Comparison of ENCODE assay signal across 8 cellular contexts in genomic region chrX:101057095-101057714, GRCh38. TPM values are rescaled to one million over a fixed set of nuclear protein-coding genes. Genes with fewer than 3 reads are reported as not detected.
DNase-seq lines count a peak whose midpoint lies in the region; ATAC-seq, FAIRE-seq and TF ChIP-seq lines count a peak whose summit lies in the region.

No MANE protein-coding gene starts in this region.

- WGBS in heart left ventricle, 4 donors: 56 to 79% (median 72%) methylated on average over 3 of the region's 3 CpGs

- ATAC-seq in HG03159 (IDR thresholded peaks at IDR 0.05; ENCODE audit: unreplicated experiment): peak; percentile 94
- ATAC-seq in heart left ventricle: no peak

- peaks cover 0 to 4% (median 0%) of the 10 kb centered on the region in 9 donors for H3K27me3 ChIP-seq in heart left ventricle

- TF ChIP-seq CTCF in heart left ventricle (IDR thresholded peaks at IDR 0.05): no peak

- POLR2A ChIA-PET in HEK293T (lab: Yijun Ruan, JAX): interaction anchor here (2.1 kb wide), 1 partner anchor 41 kb away, joined by 7 read pairs; the partner anchor contains the start of gene CENPI

- peaks cover 13% of the 10 kb centered on the region for H3K4me1 Mint-ChIP-seq in T-helper 1 cell treated with Interleukin-12 subunit alpha and Interleukin-12 subunit beta and Interleukin-4 antibody, amounts not matched to agents 30 μg/mL and 1 μg/mL, for 36 hours (ENCODE audit: low read depth)

- no peaks in the 10 kb centered on the region for H3K4me1 ChIP-seq in heart left ventricle

- H3K4me3 Mint-ChIP-seq in T-helper 1 cell treated with Interleukin-12 subunit alpha and Interleukin-12 subunit beta and Interleukin-4 antibody, amounts not matched to agents 30 μg/mL and 1 μg/mL, for 36 hours: no peak overlapping the region

- no peaks in the 10 kb centered on the region for H3K27me3 Mint-ChIP-seq in T-helper 1 cell treated with Interleukin-12 subunit alpha and Interleukin-12 subunit beta and Interleukin-4 antibody, amounts not matched to agents 30 μg/mL and 1 μg/mL, for 36 hours (ENCODE audit: low read depth)

- H3K9me3 Mint-ChIP-seq in T-helper 1 cell treated with Interleukin-12 subunit alpha and Interleukin-12 subunit beta and Interleukin-4 antibody, amounts not matched to agents 30 μg/mL and 1 μg/mL, for 36 hours: no peaks in the 10 kb centered on the region

- H3K27ac Mint-ChIP-seq in T-helper 1 cell treated with Interleukin-12 subunit alpha and Interleukin-12 subunit beta and Interleukin-4 antibody, amounts not matched to agents 30 μg/mL and 1 μg/mL, for 36 hours: peak overlapping the region; percentile 62

- CTCF ChIA-PET in HEK293T (lab: Yijun Ruan, JAX): no interaction called here

- no peak for TF ChIP-seq POLR2A in heart left ventricle (IDR thresholded peaks at IDR 0.05)

- peaks cover 3% of the 10 kb centered on the region for H3K36me3 Mint-ChIP-seq in T-helper 1 cell treated with Interleukin-12 subunit alpha and Interleukin-12 subunit beta and Interleukin-4 antibody, amounts not matched to agents 30 μg/mL and 1 μg/mL, for 36 hours (ENCODE audit: low read depth)

- DNase-seq in A172 (ENCODE audit: low spot score) (peak; percentile 54), GM19239 (ENCODE audit: insufficient read length, low spot score) (peak; percentile 6), heart left ventricle (no peak), HEK293T (ENCODE audit: extremely low spot score) (no peak), posterior vena cava (ENCODE audit: low spot score) (no peak), NCI-H748 treated with DMSO at 0.1 percent for 48 hours (lab: John Stamatoyannopoulos, UW) (no peak)

- no peaks in the 10 kb centered on the region for H3K9me3 ChIP-seq in heart left ventricle

- H3K27ac ChIP-seq in heart left ventricle: no peak overlapping the region

- no peaks in the 10 kb centered on the region for H3K36me3 ChIP-seq in heart left ventricle

- intact Hi-C loops in heart left ventricle (cut with DNase I) (loop anchor here in 1 of 10 donors (10.0 kb wide), 1 partner anchor 48 kb away; no protein-coding TSS in a partner anchor), posterior vena cava (cut with DNase I) (no loop called here)

- no peak overlapping the region for H3K4me3 ChIP-seq in heart left ventricle

- peak; percentile 57 for FAIRE-seq in GM19239 (lab: Jason Lieb, UNC)

TF ChIP-seq in HEK293T, 16 proteins besides CTCF, POLR2A, EP300 and RAD21:
- TF ChIP-seq ZNF384 (IDR thresholded peaks at IDR 0.05) (no peak), LEF1 (IDR thresholded peaks at IDR 0.05; ENCODE audit: borderline replicate concordance) (no peak), SUZ12 (IDR thresholded peaks at IDR 0.05) (no peak), TARDBP (IDR thresholded peaks at IDR 0.05) (no peak), FOXM1 (IDR thresholded peaks at IDR 0.05; ENCODE audit: borderline replicate concordance) (no peak), ARNT (IDR thresholded peaks at IDR 0.05) (no peak), L3MBTL2 (conservative IDR thresholded peaks at IDR 0.05) (no peak), FOXA1 (IDR thresholded peaks at IDR 0.05) (no peak), BHLHE40 (IDR thresholded peaks at IDR 0.05; ENCODE audit: borderline replicate concordance) (no peak), HDGF (IDR thresholded peaks at IDR 0.05; ENCODE audit: borderline replicate concordance) (no peak)

RNA-seq across cellular contexts. Expression of gene TRMT2B, which starts 5.3 kb away (rescaled TPM):
- total RNA-seq in A172 (2014; rRNA removed; shearing (Covaris generic)): 16.5 and 17.8 TPM in 2 replicates
- 10 to 100 TPM; 13.5 to 21.6 (median 18.3) TPM for total RNA-seq in heart left ventricle
- polyA plus RNA-seq in heart left ventricle: 10 to 100 TPM; 11.9 to 14.5 TPM
- total RNA-seq in posterior vena cava: 10 to 100 TPM; 12.9 to 14.7 TPM

RNA-seq across cellular contexts. Expression of gene TMEM35A, which starts 21.5 kb away (rescaled TPM):
- total RNA-seq in A172 (2014; rRNA removed; shearing (Covaris generic)): not detected in 2 replicates
- 1 to 10 TPM in 1 of 9 donors, under 1 TPM in 3, not detected in 5; 0.12 to 1.1 (median 0.14) TPM for total RNA-seq in heart left ventricle
- polyA plus RNA-seq in heart left ventricle: under 1 TPM; 0.04 to 0.15 TPM
- total RNA-seq in posterior vena cava: 10 to 100 TPM; 13.8 to 26.5 TPM

RNA-seq across cellular contexts. Expression of gene CENPI, which starts 40.8 kb away (rescaled TPM):
- total RNA-seq in A172 (2014; rRNA removed; shearing (Covaris generic)): 15.8 and 22.2 TPM in 2 replicates
- 1 to 10 TPM in 1 of 9 donors, under 1 TPM in 8; 0.20 to 3.3 (median 0.30) TPM for total RNA-seq in heart left ventricle
- under 1 TPM; 0.42 to 0.71 TPM for polyA plus RNA-seq in heart left ventricle
- total RNA-seq in posterior vena cava: 1 to 10 TPM; 1.2 to 2.0 TPM

Comparison
In these comparisons a context has a peak if more than half of its experiments do, and no peak if none do; other contexts are left out.
1. DNase-seq: peak in A172 (single experiment) and GM19239 (single experiment); none in heart left ventricle (0 of 5), HEK293T (single experiment), posterior vena cava (single experiment) and NCI-H748 treated with DMSO at 0.1 percent for 48 hours (single experiment).
2. RNA of gene TMEM35A, which starts 21.5 kb away (total RNA-seq): 13.8 to 26.5 TPM in posterior vena cava; 0.12 to 1.1 TPM in heart left ventricle and not detected in A172; every median in the first group is over 4 times any median in the second.